14 cellular contexts compared by ENCODE assay signal in genomic region chr11:83566948-83567347, GRCh38.
DNase-seq lines count a peak whose midpoint lies in the region; ATAC-seq, FAIRE-seq and TF ChIP-seq lines count a peak whose summit lies in the region.
"Had no signal": no experiment of that assay in that cellular context is flagged by ENCODE, and none has a peak within 500 bp of the region (broad histone marks: within the 10 kb centered on the region; RNA-seq: fewer than 3 reads in every experiment).

No MANE protein-coding gene starts in this region.

- no peak overlapping the region for H4K8ac ChIP-seq in trophoblast cell (ENCODE audit: low read depth, low read length)

- H3K18ac ChIP-seq in trophoblast cell (ENCODE audit: low read length) = no peak overlapping the region

- no peak overlapping the region for H2BK12ac ChIP-seq in trophoblast cell (ENCODE audit: low read length)

- H3K4me1 ChIP-seq in osteoblast (ENCODE audit: insufficient read depth, low read length) (peaks cover 12% of the 10 kb centered on the region), trophoblast cell (ENCODE audit: control insufficient read depth in 1 of 2, insufficient read depth in 2 of 2, low read length in 2 of 2) (peaks cover 0 to 2% of the 10 kb centered on the region in 2 experiments)

- H3K4me3 ChIP-seq in osteoblast (ENCODE audit: insufficient read depth, low read length) (no peak overlapping the region), trophoblast cell (ENCODE audit: low read depth, low read length) (no peak overlapping the region)
- H3K4me3 ChIP-seq: K562 had no signal

- no CpG with 5 or more reads among the region's 4 CpGs for WGBS in trophoblast cell (ENCODE audit: extremely low coverage, insufficient coverage, insufficient read length)

- H3K27me3 Mint-ChIP-seq in immature natural killer cell (ENCODE audit: low read depth in 3 of 3) = peaks cover 0 to 3% (median 0%) of the 10 kb centered on the region in 3 donors
- H3K27me3 Mint-ChIP-seq: activated CD4-positive, alpha-beta memory T cell treated with anti-CD3 and anti-CD28 coated beads, Interleukin-2, amount 10 ng/mL, durations not matched to agents 7 days and 5 days; dendritic cell treated with granulocyte-macrophage colony-stimulating factor and Interleukin-4, amounts not matched to agents 40 ng/mL and 50 ng/mL, for 4 days had no signal

- H4K12ac ChIP-seq in trophoblast cell (ENCODE audit: low read depth, low read length) = no peak overlapping the region

- H3K27me3 ChIP-seq in osteoblast (ENCODE audit: insufficient read depth, low read length) (no peaks in the 10 kb centered on the region), trophoblast cell (ENCODE audit: insufficient read depth, low read length) (no peaks in the 10 kb centered on the region)

- FAIRE-seq in RCC 7860 (lab: Jason Lieb, UNC) = peak; percentile 10
- FAIRE-seq: K562 had no signal

- H3K27ac Mint-ChIP-seq in immature natural killer cell = no peak overlapping the region
- H3K27ac Mint-ChIP-seq: activated CD4-positive, alpha-beta memory T cell treated with anti-CD3 and anti-CD28 coated beads, Interleukin-2, amount 10 ng/mL, durations not matched to agents 7 days and 5 days; activated naive CD4-positive, alpha-beta T cell treated with anti-CD3 and anti-CD28 coated beads, Interleukin-2, amount 50 U/mL, for 24 hours; dendritic cell treated with granulocyte-macrophage colony-stimulating factor and Interleukin-4, amounts not matched to agents 40 ng/mL and 50 ng/mL, for 4 days; memory B cell had no signal

- TF ChIP-seq CTCF in osteoblast (IDR thresholded peaks at IDR 0.05; ENCODE audit: extremely low read depth, low read depth, low read length) = no peak

- no peak overlapping the region for H3K4ac ChIP-seq in trophoblast cell (ENCODE audit: low read depth, low read length)

- peak; percentile 93 for ATAC-seq in esophagus mucosa
- no peak for ATAC-seq in GM18502 (IDR thresholded peaks at IDR 0.05; ENCODE audit: poor library complexity, unreplicated experiment)
- ATAC-seq: K562, Panc1 had no signal

- H4K20me1 ChIP-seq in osteoblast (ENCODE audit: insufficient read depth, low read length) = no peaks in the 10 kb centered on the region

- H3K36me3 ChIP-seq in osteoblast (ENCODE audit: insufficient read depth, low read length) (no peaks in the 10 kb centered on the region), trophoblast cell (ENCODE audit: control insufficient read depth in 1 of 2, insufficient read depth in 2 of 2, low read length in 2 of 2) (no peaks in the 10 kb centered on the region)

- H3K14ac ChIP-seq in trophoblast cell (ENCODE audit: low read length) = no peak overlapping the region

- H2BK5ac ChIP-seq in trophoblast cell (ENCODE audit: low read depth, low read length, poor library complexity) = no peak overlapping the region

- H3K9ac ChIP-seq in trophoblast cell (ENCODE audit: low read length) = no peak overlapping the region

- H4K91ac ChIP-seq in trophoblast cell (ENCODE audit: low read depth, low read length) = no peak overlapping the region

- no peak overlapping the region for H3K23ac ChIP-seq in trophoblast cell (ENCODE audit: low read length)

- H3K79me2 ChIP-seq in osteoblast (ENCODE audit: insufficient read depth, low read length) = no peaks in the 10 kb centered on the region
- H3K79me2 ChIP-seq in trophoblast cell (ENCODE audit: control insufficient read depth, insufficient read depth, low read length, poor library complexity) = no peaks in the 10 kb centered on the region

- no peak overlapping the region for H2AK5ac ChIP-seq in trophoblast cell (ENCODE audit: low read length)

- H3K4me2 ChIP-seq in osteoblast (ENCODE audit: insufficient read depth, low read length) (peak overlapping the region; percentile 49), trophoblast cell (ENCODE audit: low read length) (no peak overlapping the region)

- H3K4me3 Mint-ChIP-seq in immature natural killer cell = no peak overlapping the region
- H3K4me3 Mint-ChIP-seq: activated CD4-positive, alpha-beta memory T cell treated with anti-CD3 and anti-CD28 coated beads, Interleukin-2, amount 10 ng/mL, durations not matched to agents 7 days and 5 days; activated naive CD4-positive, alpha-beta T cell treated with anti-CD3 and anti-CD28 coated beads, Interleukin-2, amount 50 U/mL, for 24 hours; dendritic cell treated with granulocyte-macrophage colony-stimulating factor and Interleukin-4, amounts not matched to agents 40 ng/mL and 50 ng/mL, for 4 days; memory B cell had no signal

- H3K36me3 Mint-ChIP-seq in immature natural killer cell = no peaks in the 10 kb centered on the region
- H3K36me3 Mint-ChIP-seq: activated naive CD4-positive, alpha-beta T cell treated with anti-CD3 and anti-CD28 coated beads, Interleukin-2, amount 50 U/mL, for 24 hours had no signal

- no peak overlapping the region for H2BK120ac ChIP-seq in trophoblast cell (ENCODE audit: insufficient read depth, low read length, poor library complexity)

- H3K4me1 Mint-ChIP-seq in immature natural killer cell = no peaks in the 10 kb centered on the region
- H3K4me1 Mint-ChIP-seq: activated CD4-positive, alpha-beta memory T cell treated with anti-CD3 and anti-CD28 coated beads, Interleukin-2, amount 10 ng/mL, durations not matched to agents 7 days and 5 days; activated naive CD4-positive, alpha-beta T cell treated with anti-CD3 and anti-CD28 coated beads, Interleukin-2, amount 50 U/mL, for 24 hours; memory B cell had no signal

- H3K27ac ChIP-seq in osteoblast (ENCODE audit: low read depth, low read length) (no peak overlapping the region), trophoblast cell (ENCODE audit: low read depth, low read length) (no peak overlapping the region)

- H3K9me3 Mint-ChIP-seq in immature natural killer cell = peaks cover 0 to 8% (median 3%) of the 10 kb centered on the region in 6 donors
- H3K9me3 Mint-ChIP-seq: activated CD4-positive, alpha-beta memory T cell treated with anti-CD3 and anti-CD28 coated beads, Interleukin-2, amount 10 ng/mL, durations not matched to agents 7 days and 5 days; activated naive CD4-positive, alpha-beta T cell treated with anti-CD3 and anti-CD28 coated beads, Interleukin-2, amount 50 U/mL, for 24 hours; dendritic cell treated with granulocyte-macrophage colony-stimulating factor and Interleukin-4, amounts not matched to agents 40 ng/mL and 50 ng/mL, for 4 days; memory B cell had no signal

- H3K79me1 ChIP-seq in trophoblast cell (ENCODE audit: low read length) = no peaks in the 10 kb centered on the region

- DNase-seq in EH (ENCODE audit: low read depth) (peak; percentile 85), RCC 7860 (ENCODE audit: low spot score) (peak; percentile 12), osteoblast (ENCODE audit: insufficient read length, low spot score, missing footprints) (peak; percentile 23), immature natural killer cell (no peak), occipital lobe (lab: John Stamatoyannopoulos, UW) (no peak), trophoblast cell (no peak)
- DNase-seq: activated CD4-positive, alpha-beta memory T cell treated with anti-CD3 and anti-CD28 coated beads, Interleukin-2, amount 10 ng/mL, durations not matched to agents 7 days and 5 days had no signal

- H3K9me3 ChIP-seq in osteoblast (ENCODE audit: low read depth, low read length) = no peaks in the 10 kb centered on the region
- no peaks in the 10 kb centered on the region for H3K9me3 ChIP-seq in trophoblast cell (ENCODE audit: insufficient read depth, low read depth, low read length)

- no peak overlapping the region for H2AFZ ChIP-seq in osteoblast (ENCODE audit: low read length)
- no peak overlapping the region for H2AFZ ChIP-seq in trophoblast cell (ENCODE audit: insufficient read depth, low read length, poor library complexity)

Comparison
In these comparisons a context has a peak if more than half of its experiments do, and no peak if none do; other contexts are left out.
1. DNase-seq: peak in EH (single experiment), RCC 7860 (single experiment) and osteoblast (single experiment); none in immature natural killer cell (0 of 3), occipital lobe (single experiment) and trophoblast cell (0 of 2).